ENCODE assay signal across 8 cellular contexts in the genomic region with DNA sequence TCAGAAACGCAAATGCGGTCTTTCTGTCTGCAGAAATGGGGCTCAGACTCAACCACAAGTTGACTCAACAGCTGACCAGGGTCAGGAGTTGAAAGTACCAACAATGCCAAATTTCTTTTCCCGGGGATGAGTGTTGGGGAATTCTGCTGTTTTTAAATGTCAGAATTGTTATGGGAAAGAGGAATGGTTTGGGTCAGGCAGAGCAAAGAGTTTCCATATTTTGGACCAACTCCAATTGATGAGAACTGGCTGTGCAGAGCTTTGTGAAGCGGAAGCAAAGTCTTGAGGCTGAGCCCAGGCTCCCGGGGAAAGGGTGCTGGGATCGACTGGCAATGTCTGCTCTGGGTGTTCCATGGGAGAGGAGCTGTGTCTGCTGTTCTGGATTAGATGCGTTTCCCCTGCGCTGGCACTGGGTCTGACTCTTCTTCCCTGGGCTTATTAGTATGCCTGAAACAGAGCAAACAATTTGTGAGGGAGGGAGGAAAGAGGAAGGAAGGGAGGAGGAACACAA. TPM values are rescaled to one million over a fixed set of nuclear protein-coding genes. Genes with fewer than 3 reads are reported as not detected.
DNase-seq lines count a peak whose midpoint lies in the region; ATAC-seq, FAIRE-seq and TF ChIP-seq lines count a peak whose summit lies in the region.
"Had no signal": no experiment of that assay in that cellular context is flagged by ENCODE, and none has a peak within 500 bp of the region (broad histone marks: within the 10 kb centered on the region; RNA-seq: fewer than 3 reads in every experiment).

No MANE protein-coding gene starts in this region.

- H3K27ac ChIP-seq in kidney (ENCODE audit: low read depth in 2 of 2, low read length in 2 of 2), result no peak overlapping the region
- peak overlapping the region; percentile 24 for H3K27ac ChIP-seq in stomach smooth muscle (ENCODE audit: low read length)

- intact Hi-C loops in kidney (cut with DNase I), result no loop called here

- no peak overlapping the region for H3K9ac ChIP-seq in kidney (ENCODE audit: low read length in 2 of 2)
- H3K9ac ChIP-seq in stomach smooth muscle (ENCODE audit: low read length in 2 of 2), result no peak overlapping the region

- FAIRE-seq in kidney (lab: Jason Lieb, UNC), result no peak

- ATAC-seq in HG02852 (IDR thresholded peaks at IDR 0.05; ENCODE audit: unreplicated experiment), result no peak

- no peaks in the 10 kb centered on the region for H3K9me3 ChIP-seq in kidney (ENCODE audit: control insufficient read depth in 1 of 2, low read length in 2 of 2)
- peaks cover 0 to 3% of the 10 kb centered on the region in 2 donors for H3K9me3 ChIP-seq in stomach smooth muscle (ENCODE audit: control insufficient read depth in 2 of 2, low read length in 2 of 2)

- peak; percentile 94 for DNase-seq in M059J (ENCODE audit: low read depth)
- DNase-seq in astrocyte of the hippocampus (ENCODE audit: low read depth, low spot score), result peak; percentile 85
- DNase-seq in kidney, result peak; percentile 90
- no peak for DNase-seq in NCI-H774 (lab: John Stamatoyannopoulos, UW)
- DNase-seq in activated CD8-positive, alpha-beta memory T cell treated with anti-CD3 and anti-CD28 coated beads, Interleukin-2, amount 50 U/mL, for 48 hours, result no peak
- DNase-seq: midbrain had no signal

- H3K36me3 ChIP-seq in kidney (ENCODE audit: control insufficient read depth in 1 of 2, insufficient read depth in 2 of 2, low read length in 2 of 2) (no peaks in the 10 kb centered on the region), stomach smooth muscle (ENCODE audit: control insufficient read depth in 2 of 2, insufficient read depth in 2 of 2, low read length in 2 of 2) (no peaks in the 10 kb centered on the region)

- H3K4me3 ChIP-seq in kidney (ENCODE audit: low read length in 2 of 2) (no peak overlapping the region), stomach smooth muscle (ENCODE audit: low read length in 2 of 2) (peak overlapping the region in 1 of 2 donors; percentile 35)

- no peaks in the 10 kb centered on the region for H3K27me3 ChIP-seq in stomach smooth muscle (ENCODE audit: control insufficient read depth in 1 of 2, insufficient read depth in 2 of 2, low read length in 2 of 2)

- peaks cover 0 to 2% of the 10 kb centered on the region in 2 donors for H3K4me1 ChIP-seq in kidney (ENCODE audit: control insufficient read depth in 1 of 2, insufficient read depth in 1 of 2, low read depth in 1 of 2, low read length in 2 of 2)
- H3K4me1 ChIP-seq in stomach smooth muscle (ENCODE audit: control insufficient read depth, insufficient read depth, low read length), result peaks cover 15% of the 10 kb centered on the region

- no peak for TF ChIP-seq CTCF in kidney (IDR thresholded peaks at IDR 0.05; ENCODE audit: borderline replicate concordance, extremely low read depth, insufficient read depth)

RNA-seq across cellular contexts. Expression of a gene that starts 36.2 kb away (rescaled TPM):
- total RNA-seq in M059J (2014; rRNA removed; shearing (Covaris generic)), result 8.3 and 16.7 TPM in 2 replicates
- total RNA-seq in kidney, result 72.8 TPM
- 194 TPM for polyA plus RNA-seq in kidney (ENCODE audit: insufficient read depth, low read depth, low replicate concordance)

RNA-seq across cellular contexts. Expression of a gene that starts 57.4 kb away (rescaled TPM):
- 151 and 320 TPM in 2 replicates for total RNA-seq in M059J (2014; rRNA removed; shearing (Covaris generic))
- total RNA-seq in kidney, result 655 TPM
- polyA plus RNA-seq in kidney (ENCODE audit: insufficient read depth, low read depth, low replicate concordance), result 85.2 TPM

Comparison
In these comparisons a context has a peak if more than half of its experiments do, and no peak if none do; other contexts are left out.
1. DNase-seq: peak in M059J (single experiment), astrocyte of the hippocampus (single experiment) and kidney (single experiment); none in NCI-H774 (single experiment) and activated CD8-positive, alpha-beta memory T cell treated with anti-CD3 and anti-CD28 coated beads, Interleukin-2, amount 50 U/mL, for 48 hours (single experiment).